12 cellular contexts compared by ENCODE assay signal in the genomic region with DNA sequence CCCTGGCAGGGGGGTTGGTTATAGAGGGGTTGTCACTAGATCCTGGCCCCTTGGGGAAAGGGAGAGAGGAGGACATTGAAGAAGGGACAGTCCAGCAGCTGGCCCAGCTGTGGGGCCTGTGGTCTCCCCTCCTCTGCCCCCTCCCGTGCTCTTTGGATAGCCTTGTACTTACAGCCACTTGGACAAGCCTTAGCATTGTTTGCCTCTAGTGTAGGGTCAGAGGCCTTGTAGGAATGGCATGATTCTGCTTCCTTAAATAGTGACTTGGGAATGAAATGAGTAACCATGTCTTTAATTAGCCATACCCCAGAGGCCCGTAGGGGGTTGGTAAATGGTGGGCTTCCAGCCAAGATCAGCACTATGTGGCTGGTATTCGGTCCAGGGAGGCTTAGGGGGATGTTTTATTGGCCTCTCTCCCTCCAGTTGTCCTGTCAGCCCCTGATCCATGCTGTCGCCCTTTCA.
DNase-seq lines count a peak whose midpoint lies in the region; ATAC-seq and TF ChIP-seq lines count a peak whose summit lies in the region.
"Had no signal": no experiment of that assay in that cellular context is flagged by ENCODE, and none has a peak within 500 bp of the region (broad histone marks: within the 10 kb centered on the region; RNA-seq: fewer than 3 reads in every experiment).

No MANE protein-coding gene starts in this region.

- peak overlapping the region; percentile 50 for H3K27ac ChIP-seq in RWPE1

- intact Hi-C loops in activated T-helper 2 cell treated with anti-CD3 and anti-CD28 coated beads, Interferon-gamma antibody, Interleukin-2, Interleukin-4, amounts not matched to agents 10 μg/mL and 5 μg/mL and 100 μg/mL, durations not matched to agents 14 hours and 24 hours and 36 hours (cut with micrococcal nuclease), result no loop called here

- H3K36me3 Mint-ChIP-seq in osteocyte (ENCODE audit: unreplicated experiment) (no peaks in the 10 kb centered on the region), endothelial cell (ENCODE audit: low read depth, unreplicated experiment) (no peaks in the 10 kb centered on the region)
- no peaks in the 10 kb centered on the region for H3K36me3 Mint-ChIP-seq in activated T-helper 2 cell treated with anti-CD3 and anti-CD28 coated beads, Interferon-gamma antibody, Interleukin-2, Interleukin-4, amounts not matched to agents 10 μg/mL and 5 μg/mL and 100 μg/mL, durations not matched to agents 14 hours and 24 hours and 36 hours (ENCODE audit: low read depth)

- H3K27me3 Mint-ChIP-seq in osteocyte (ENCODE audit: unreplicated experiment) (peaks cover 5% of the 10 kb centered on the region), endothelial cell (ENCODE audit: unreplicated experiment) (peaks cover 2% of the 10 kb centered on the region)
- H3K27me3 Mint-ChIP-seq in activated T-helper 2 cell treated with anti-CD3 and anti-CD28 coated beads, Interferon-gamma antibody, Interleukin-2, Interleukin-4, amounts not matched to agents 10 μg/mL and 5 μg/mL and 100 μg/mL, durations not matched to agents 14 hours and 24 hours and 36 hours (ENCODE audit: low read depth), result peaks cover 29% of the 10 kb centered on the region

- H3K4me3 Mint-ChIP-seq in osteocyte (ENCODE audit: unreplicated experiment) (no peak overlapping the region), endothelial cell (ENCODE audit: unreplicated experiment) (no peak overlapping the region)
- no peak overlapping the region for H3K4me3 Mint-ChIP-seq in activated T-helper 2 cell treated with anti-CD3 and anti-CD28 coated beads, Interferon-gamma antibody, Interleukin-2, Interleukin-4, amounts not matched to agents 10 μg/mL and 5 μg/mL and 100 μg/mL, durations not matched to agents 14 hours and 24 hours and 36 hours (ENCODE audit: low read depth)
- H3K4me3 Mint-ChIP-seq: naive thymus-derived CD4-positive, alpha-beta T cell had no signal

- POLR2A ChIA-PET in RWPE1 (lab: Yijun Ruan, JAX; ENCODE audit: low non-redundant PET), result no interaction called here

- peak overlapping the region; percentile 78 for H3K27ac Mint-ChIP-seq in osteocyte (ENCODE audit: unreplicated experiment)
- no peak overlapping the region for H3K27ac Mint-ChIP-seq in endothelial cell (ENCODE audit: unreplicated experiment)
- H3K27ac Mint-ChIP-seq in activated T-helper 2 cell treated with anti-CD3 and anti-CD28 coated beads, Interferon-gamma antibody, Interleukin-2, Interleukin-4, amounts not matched to agents 10 μg/mL and 5 μg/mL and 100 μg/mL, durations not matched to agents 14 hours and 24 hours and 36 hours, result no peak overlapping the region

- no peak for ATAC-seq in HG03045 (IDR thresholded peaks at IDR 0.05; ENCODE audit: unreplicated experiment)
- ATAC-seq: naive thymus-derived CD4-positive, alpha-beta T cell had no signal

- CTCF ChIA-PET in RWPE1 (lab: Yijun Ruan, JAX), result no interaction called here

- TF ChIP-seq CTCF in RWPE1 (conservative IDR thresholded peaks at IDR 0.05; ENCODE audit: low read depth) (no peak), osteocyte (IDR thresholded peaks at IDR 0.05) (no peak), endothelial cell (IDR thresholded peaks at IDR 0.05; ENCODE audit: unreplicated experiment) (no peak)

- H3K4me1 Mint-ChIP-seq in osteocyte (ENCODE audit: unreplicated experiment), result peaks cover 32% of the 10 kb centered on the region
- no peaks in the 10 kb centered on the region for H3K4me1 Mint-ChIP-seq in endothelial cell (ENCODE audit: unreplicated experiment)
- H3K4me1 Mint-ChIP-seq in activated T-helper 2 cell treated with anti-CD3 and anti-CD28 coated beads, Interferon-gamma antibody, Interleukin-2, Interleukin-4, amounts not matched to agents 10 μg/mL and 5 μg/mL and 100 μg/mL, durations not matched to agents 14 hours and 24 hours and 36 hours (ENCODE audit: low read depth), result no peaks in the 10 kb centered on the region

- H3K9me3 Mint-ChIP-seq in osteocyte (ENCODE audit: unreplicated experiment) (peaks cover 6% of the 10 kb centered on the region), endothelial cell (ENCODE audit: unreplicated experiment) (no peaks in the 10 kb centered on the region)
- H3K9me3 Mint-ChIP-seq in activated T-helper 2 cell treated with anti-CD3 and anti-CD28 coated beads, Interferon-gamma antibody, Interleukin-2, Interleukin-4, amounts not matched to agents 10 μg/mL and 5 μg/mL and 100 μg/mL, durations not matched to agents 14 hours and 24 hours and 36 hours, result peaks cover 5% of the 10 kb centered on the region

- DNase-seq in Ammon's horn (ENCODE audit: low spot score), result peak; percentile 51
- DNase-seq in RWPE1 (ENCODE audit: low spot score), result peak; percentile 10
- peak; percentile 87 for DNase-seq in fibroblast of peridontal ligament (ENCODE audit: extremely low read depth)
- no peak for DNase-seq in osteocyte (ENCODE audit: extremely low spot score, unreplicated experiment)
- DNase-seq in endothelial cell (ENCODE audit: low spot score), result no peak
- no peak for DNase-seq in stimulated activated naive CD4-positive, alpha-beta T cell (lab: John Stamatoyannopoulos, UW)
- DNase-seq in activated T-helper 2 cell treated with anti-CD3 and anti-CD28 coated beads, Interferon-gamma antibody, Interleukin-2, Interleukin-4, amounts not matched to agents 10 μg/mL and 5 μg/mL and 100 μg/mL, durations not matched to agents 14 hours and 24 hours and 36 hours (ENCODE audit: low spot score), result no peak
- DNase-seq: activated CD4-positive, alpha-beta T cell treated with anti-CD3 and anti-CD28 coated beads, Interleukin-2, amount 50 U/mL, for 4 hours; DMS53; naive thymus-derived CD4-positive, alpha-beta T cell; NCI-H510A had no signal

Comparison
In these comparisons a context has a peak if more than half of its experiments do, and no peak if none do; other contexts are left out.
1. DNase-seq: peak in Ammon's horn (single experiment), RWPE1 (single experiment) and fibroblast of peridontal ligament (single experiment); none in osteocyte (single experiment), endothelial cell (single experiment), stimulated activated naive CD4-positive, alpha-beta T cell (0 of 6) and activated T-helper 2 cell treated with anti-CD3 and anti-CD28 coated beads, Interferon-gamma antibody, Interleukin-2, Interleukin-4, amounts not matched to agents 10 μg/mL and 5 μg/mL and 100 μg/mL, durations not matched to agents 14 hours and 24 hours and 36 hours (single experiment).